7 cellular contexts compared by ENCODE assay signal in the genomic region with DNA sequence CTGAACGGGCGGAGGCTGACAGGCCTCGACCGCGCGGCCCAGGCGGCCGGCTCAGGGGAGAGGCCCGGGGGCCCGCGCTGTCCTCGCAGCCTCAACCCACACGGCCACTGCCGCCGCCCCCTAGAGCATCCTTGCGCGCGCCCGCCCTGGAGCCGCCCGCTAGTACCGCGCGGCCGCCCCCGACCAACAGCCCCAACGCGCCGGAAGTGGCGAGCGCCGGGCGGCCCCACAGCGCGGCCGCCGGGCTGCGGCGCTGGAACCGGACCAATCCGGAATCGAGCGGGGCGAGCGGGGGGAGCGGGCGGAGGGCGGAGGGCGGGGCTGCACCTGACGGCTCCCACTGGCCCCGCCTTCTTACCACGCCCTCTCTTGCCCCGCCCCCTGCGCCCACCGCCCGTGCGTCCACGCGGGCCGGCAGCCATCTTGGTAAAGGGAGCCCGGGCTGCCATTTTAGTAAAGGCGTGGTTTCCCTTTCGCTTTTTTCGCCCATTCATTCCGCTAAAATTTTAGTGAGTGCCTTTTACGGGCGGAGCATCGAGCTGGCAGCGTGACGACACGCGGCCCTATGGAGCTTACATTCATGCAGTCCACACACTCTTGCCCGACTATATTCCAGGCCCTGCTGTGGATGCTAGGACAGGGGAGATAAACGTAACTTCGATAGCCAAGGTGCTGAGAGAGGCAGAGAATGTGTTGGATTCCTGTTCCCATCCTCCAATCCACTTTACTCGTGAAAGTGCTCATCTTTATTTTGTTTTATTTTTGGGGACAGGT. TPM values are rescaled to one million over a fixed set of nuclear protein-coding genes. Genes with fewer than 3 reads are reported as not detected.
DNase-seq lines count a peak whose midpoint lies in the region; ATAC-seq and TF ChIP-seq lines count a peak whose summit lies in the region.

XPO6 (minus strand) TSS at position 208 of the 774 bp plus-strand sequence. CDS start 597 bp downstream, outside the sequence.

- H4K20me1 ChIP-seq in hepatocyte (ENCODE audit: insufficient read depth, poor library complexity, severe bottlenecking) = peaks cover 26% of the 10 kb centered on the region

- WGBS in hepatocyte (ENCODE audit: low lambda C conversion rate, missing lambda C conversion rate) = 7% methylated on average over 28 of the region's 76 CpGs

- peaks cover 17% of the 10 kb centered on the region for H3K4me1 ChIP-seq in hepatocyte (ENCODE audit: insufficient read depth)

- peak within 1 kb of the TSS; percentile 96 for H2AFZ ChIP-seq in hepatocyte

- H3K9me2 ChIP-seq in hepatocyte (replicated peaks; ENCODE audit: insufficient read depth) = no peaks in the 10 kb centered on the region

- no peaks in the 10 kb centered on the region for H3K9me3 ChIP-seq in hepatocyte (ENCODE audit: low read depth)

- DNase-seq in NCI-H2081 treated with DMSO at 0.1 percent for 48 hours (lab: John Stamatoyannopoulos, UW) (peak; percentile 62), T1000 (lab: John Stamatoyannopoulos, UW) (peak; percentile 96), astrocyte of the hippocampus (ENCODE audit: low read depth, low spot score) (peak; percentile 99), hepatocyte (ENCODE audit: low spot score) (peak; percentile 98), retina (peak; percentile 95)

- no peak for TF ChIP-seq CTCF in hepatocyte (IDR thresholded peaks at IDR 0.05; ENCODE audit: poor library complexity)

- no peaks in the 10 kb centered on the region for H3K27me3 ChIP-seq in hepatocyte

- peak within 1 kb of the TSS; percentile 89 for H3K4me2 ChIP-seq in hepatocyte

- peak; percentile 89 for ATAC-seq in GM18511 (IDR thresholded peaks at IDR 0.05; ENCODE audit: unreplicated experiment)
- ATAC-seq in HG03025 (IDR thresholded peaks at IDR 0.05; ENCODE audit: low FRiP score, unreplicated experiment) = peak; percentile 61

- peak within 1 kb of the TSS; percentile 95 for H3K27ac ChIP-seq in hepatocyte

- H3K79me2 ChIP-seq in hepatocyte = peaks cover 44% of the 10 kb centered on the region

- H3K4me3 ChIP-seq in hepatocyte = peak within 1 kb of the TSS; percentile 98

- no peaks in the 10 kb centered on the region for H3K36me3 ChIP-seq in hepatocyte (replicated peaks; ENCODE audit: insufficient read depth, low read depth)

RNA-seq across cellular contexts. Expression of gene XPO6, which starts in this region (rescaled TPM):
- total RNA-seq in hepatocyte = 49.7 and 111 TPM in 2 replicates
- 39.8 and 48.8 TPM in 2 replicates for polyA plus RNA-seq in hepatocyte

Comparison
In these comparisons a context has a peak if more than half of its experiments do, and no peak if none do; other contexts are left out.
1. Peak in every context shown above with its lines: DNase-seq, ATAC-seq, H3K4me3 ChIP-seq and H3K27ac ChIP-seq.